ENCODE assay signal across 8 cellular contexts in the genomic region with DNA sequence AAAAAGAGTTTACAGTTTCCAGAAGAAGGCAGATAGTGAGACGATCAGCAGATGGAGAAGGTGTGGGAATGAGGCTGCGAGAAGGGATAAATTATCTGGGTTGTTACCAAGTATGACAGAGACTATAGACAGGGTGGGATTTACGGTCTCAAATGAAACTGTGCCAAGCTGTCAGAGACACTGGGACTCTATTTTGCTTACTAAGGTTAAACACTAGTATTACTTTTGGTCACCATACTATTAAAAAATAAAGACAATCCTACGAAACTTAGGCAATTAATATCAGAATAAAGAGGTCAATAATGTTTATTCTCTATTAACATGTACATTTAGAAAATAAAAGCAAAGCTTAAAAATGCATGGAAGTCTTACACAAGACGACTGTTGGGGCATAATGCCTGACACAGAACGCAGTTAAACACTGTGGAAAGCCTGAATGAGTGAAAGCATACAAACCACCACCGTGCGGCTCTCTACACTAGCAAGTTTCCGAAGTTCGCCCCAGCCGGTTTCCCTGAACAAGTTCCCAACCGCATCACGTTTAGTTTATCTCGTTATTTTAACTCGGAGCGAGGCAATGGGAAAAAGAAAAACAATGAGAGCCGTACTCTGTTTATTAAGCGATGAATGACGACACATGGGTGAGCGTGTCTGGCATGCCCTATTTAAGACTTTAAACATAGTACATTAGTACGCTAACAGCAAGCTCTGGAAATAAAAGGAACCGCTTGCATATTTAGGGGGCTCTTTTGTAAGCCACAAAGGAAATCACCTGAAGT. TPM values are rescaled to one million over a fixed set of nuclear protein-coding genes. Genes with fewer than 3 reads are reported as not detected.
DNase-seq lines count a peak whose midpoint lies in the region; ATAC-seq and TF ChIP-seq lines count a peak whose summit lies in the region.

No MANE protein-coding gene starts in this region.

- peaks cover 14% of the 10 kb centered on the region for H3K36me3 Mint-ChIP-seq in activated T-cell treated with anti-CD3 and anti-CD28 coated beads, Interleukin-2, amount 50 U/mL, for 24 hours (ENCODE audit: low read depth)
- no peaks in the 10 kb centered on the region for H3K36me3 Mint-ChIP-seq in natural killer cell

- no peaks in the 10 kb centered on the region for H3K27me3 Mint-ChIP-seq in activated T-cell treated with anti-CD3 and anti-CD28 coated beads, Interleukin-2, amount 50 U/mL, for 24 hours
- peaks cover 3 to 4% of the 10 kb centered on the region in 2 donors for H3K27me3 Mint-ChIP-seq in natural killer cell (ENCODE audit: low read depth in 2 of 2)

- DNase-seq in ACHN (peak; percentile 66), GM13976 (ENCODE audit: low spot score) (peak; percentile 64), NCI-H69 (lab: John Stamatoyannopoulos, UW) (peak; percentile 60), fibroblast of peridontal ligament (ENCODE audit: extremely low read depth) (peak; percentile 71), natural killer cell (peak; percentile 15)
- DNase-seq in activated T-cell treated with anti-CD3 and anti-CD28 coated beads, Interleukin-2, amount 50 U/mL, for 24 hours, result peak; percentile 54

- peak; percentile 24 for ATAC-seq in HG03039 (IDR thresholded peaks at IDR 0.05; ENCODE audit: unreplicated experiment)
- peak; percentile 52 to 59 (median 52) for ATAC-seq in natural killer cell

- peak; percentile 19 for TF ChIP-seq CTCF in GM13976 (IDR thresholded peaks at IDR 0.05; ENCODE audit: borderline replicate concordance, control extremely low read depth, extremely low read depth, insufficient read depth, missing control alignments)
- TF ChIP-seq CTCF in natural killer cell (IDR thresholded peaks at IDR 0.05), result no peak

- H3K27me3 ChIP-seq in stomach smooth muscle (ENCODE audit: control insufficient read depth in 1 of 2, insufficient read depth in 2 of 2, low read length in 2 of 2), result no peaks in the 10 kb centered on the region

- H3K9ac ChIP-seq in stomach smooth muscle (ENCODE audit: low read length in 2 of 2), result peak overlapping the region; percentile 52 to 81

- H3K9me3 Mint-ChIP-seq in activated T-cell treated with anti-CD3 and anti-CD28 coated beads, Interleukin-2, amount 50 U/mL, for 24 hours, result no peaks in the 10 kb centered on the region
- no peaks in the 10 kb centered on the region for H3K9me3 Mint-ChIP-seq in natural killer cell

- intact Hi-C loops in natural killer cell (cut with micrococcal nuclease), result loop anchor here (2.0 kb wide), 1 partner anchor 74 kb away; no protein-coding TSS in a partner anchor

- H3K4me3 Mint-ChIP-seq in activated T-cell treated with anti-CD3 and anti-CD28 coated beads, Interleukin-2, amount 50 U/mL, for 24 hours, result peak overlapping the region; percentile 93
- peak overlapping the region; percentile 94 for H3K4me3 Mint-ChIP-seq in natural killer cell

- H3K4me1 ChIP-seq in stomach smooth muscle (ENCODE audit: control insufficient read depth, insufficient read depth, low read length), result no peaks in the 10 kb centered on the region

- peaks cover 16% of the 10 kb centered on the region for H3K4me1 Mint-ChIP-seq in activated T-cell treated with anti-CD3 and anti-CD28 coated beads, Interleukin-2, amount 50 U/mL, for 24 hours (ENCODE audit: low read depth)
- peaks cover 14 to 15% of the 10 kb centered on the region in 2 donors for H3K4me1 Mint-ChIP-seq in natural killer cell

- H3K27ac ChIP-seq in stomach smooth muscle (ENCODE audit: low read length), result peak overlapping the region; percentile 88

- peak overlapping the region; percentile 96 for H3K27ac Mint-ChIP-seq in activated T-cell treated with anti-CD3 and anti-CD28 coated beads, Interleukin-2, amount 50 U/mL, for 24 hours
- H3K27ac Mint-ChIP-seq in natural killer cell, result peak overlapping the region; percentile 41 to 78

- H3K36me3 ChIP-seq in stomach smooth muscle (ENCODE audit: control insufficient read depth in 2 of 2, insufficient read depth in 2 of 2, low read length in 2 of 2), result peaks cover 2 to 4% of the 10 kb centered on the region in 2 donors

- H3K4me3 ChIP-seq in stomach smooth muscle (ENCODE audit: low read length in 2 of 2), result peak overlapping the region; percentile 80 to 88

- in situ Hi-C loops in ACHN (cut with HindIII; ENCODE audit: low pct_ligation_motif_present, low pct_unique_long_range_greater_than_20kb, low sequenced_read_pairs) (no loop called here), GM13976 (cut with MboI; ENCODE audit: low sequenced_read_pairs, unreplicated experiment) (no loop called here)

- no peaks in the 10 kb centered on the region for H3K9me3 ChIP-seq in stomach smooth muscle (ENCODE audit: control insufficient read depth in 2 of 2, low read length in 2 of 2)

RNA-seq across cellular contexts. Expression of a gene that starts 0.9 kb away (rescaled TPM):
- under 1 TPM in 2 of 3 donors, not detected in 1; 0.14 to 0.68 TPM for total RNA-seq in natural killer cell

Comparison
In these comparisons a context has a peak if more than half of its experiments do, and no peak if none do; other contexts are left out.
1. Peak in every context shown above with its lines: DNase-seq, ATAC-seq, H3K4me3 ChIP-seq and H3K27ac ChIP-seq.
2. DNase-seq: peak in every context shown above with its lines; median percentile 71 in fibroblast of peridontal ligament; 66 in ACHN; 64 in GM13976; 60 in NCI-H69; 54 in activated T-cell treated with anti-CD3 and anti-CD28 coated beads, Interleukin-2, amount 50 U/mL, for 24 hours; 15 in natural killer cell.